In the genomic region with DNA sequence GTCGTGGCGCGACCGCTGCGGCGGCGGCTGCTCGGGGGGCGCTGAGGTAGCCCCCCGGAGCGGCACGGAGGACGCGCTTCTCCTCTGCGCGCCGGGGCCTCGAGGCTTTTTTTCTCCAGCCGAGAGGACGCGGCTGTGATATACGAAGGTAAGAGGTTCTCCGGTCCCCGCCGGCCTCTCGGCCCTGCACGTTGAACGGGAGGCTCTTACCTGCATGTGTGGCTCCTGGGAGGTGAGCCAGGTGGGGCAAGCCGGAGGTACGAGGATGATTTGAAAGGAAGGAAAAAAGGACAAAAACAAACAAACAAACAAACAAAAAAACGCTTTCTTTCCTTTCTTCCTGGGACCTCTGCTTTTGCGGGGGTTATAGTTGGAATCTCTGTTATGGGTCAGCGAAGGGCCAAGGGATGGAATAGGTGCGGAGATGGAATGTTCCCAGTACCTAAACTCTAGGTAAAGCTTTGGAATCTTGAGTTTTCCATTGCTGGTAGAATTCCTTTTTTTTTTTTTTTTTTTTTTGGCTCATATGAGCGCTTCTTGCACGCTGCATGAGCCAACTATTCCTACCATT, we compare ENCODE assay signal across 8 cellular contexts. TPM values are rescaled to one million over a fixed set of nuclear protein-coding genes. Genes with fewer than 3 reads are reported as not detected.
DNase-seq lines count a peak whose midpoint lies in the region; ATAC-seq, FAIRE-seq and TF ChIP-seq lines count a peak whose summit lies in the region.

No MANE protein-coding gene starts in this region.

- no peaks in the 10 kb centered on the region for H3K27me3 ChIP-seq in AG04450 (ENCODE audit: control insufficient read depth, insufficient read depth, low read length)
- H3K27me3 ChIP-seq in esophagus squamous epithelium: no peaks in the 10 kb centered on the region
- no peaks in the 10 kb centered on the region for H3K27me3 ChIP-seq in ovary

- H3K4me1 ChIP-seq in esophagus squamous epithelium (peaks cover 11 to 58% (median 14%) of the 10 kb centered on the region in 3 donors), ovary (ENCODE audit: insufficient read depth) (peaks cover 5% of the 10 kb centered on the region)

- H3K9me3 ChIP-seq in AG04450 (ENCODE audit: control insufficient read depth, insufficient read depth, low read length) (no peaks in the 10 kb centered on the region), esophagus squamous epithelium (no peaks in the 10 kb centered on the region), ovary (no peaks in the 10 kb centered on the region)

- H3K4me3 ChIP-seq in AG04450 (ENCODE audit: low read depth, low read length) (peak overlapping the region; percentile 87), esophagus squamous epithelium (peak overlapping the region; percentile 78 to 96 (median 92)), ovary (peak overlapping the region; percentile 81)

- ATAC-seq in GM18873 (IDR thresholded peaks at IDR 0.05; ENCODE audit: low FRiP score, unreplicated experiment) (peak; percentile 17), HG03175 (IDR thresholded peaks at IDR 0.05; ENCODE audit: unreplicated experiment) (peak; percentile 19)

- WGBS in esophagus squamous epithelium, 2 donors: 1 to 2% methylated on average over 10 to 12 of the region's 36 CpGs
- WGBS in ovary, 3 donors: 0% methylated on average over 36 of the region's 36 CpGs

- CTCF ChIA-PET in AG04450 (lab: Charles Lee): interaction anchor here (0.6 to 1.2 kb wide), 2 partner anchors 415 to 1576 kb away, joined by 3 to 8 read pairs; no protein-coding TSS in a partner anchor

- no peak for FAIRE-seq in GM19239 (lab: Jason Lieb, UNC)

- no peaks in the 10 kb centered on the region for H3K36me3 ChIP-seq in esophagus squamous epithelium
- H3K36me3 ChIP-seq in ovary: no peaks in the 10 kb centered on the region

- POLR2A ChIA-PET in AG04450 (lab: Yijun Ruan, JAX): interaction anchor here (0.7 to 1.0 kb wide), 4 partner anchors 11 to 253 kb away, joined by 3 to 4 read pairs (median 4); partner anchors contain the start of gene EPB41L5

- H3K27ac ChIP-seq in AG04450 (ENCODE audit: low read depth, low read length) (no peak overlapping the region), VCaP (peak overlapping the region; percentile 94), esophagus squamous epithelium (peak overlapping the region; percentile 93 to 97 (median 96)), ovary (peak overlapping the region; percentile 76 to 94)

- intact Hi-C loops in esophagus squamous epithelium (cut with DNase I) (no loop called here), ovary (cut with DNase I) (loop anchor here in 1 of 4 donors (10.0 kb wide), 1 partner anchor 54 kb away; no protein-coding TSS in a partner anchor)

- TF ChIP-seq CTCF in AG04450 (IDR thresholded peaks at IDR 0.05; ENCODE audit: low read depth, low read length): no peak
- TF ChIP-seq CTCF in VCaP (conservative IDR thresholded peaks at IDR 0.05): no peak
- TF ChIP-seq CTCF in esophagus squamous epithelium (IDR thresholded peaks at IDR 0.05): no peak
- no peak for TF ChIP-seq CTCF in ovary (IDR thresholded peaks at IDR 0.05)
- no peak for TF ChIP-seq CTCF in GM20000 (IDR thresholded peaks at IDR 0.05; ENCODE audit: extremely low read depth, missing control alignments)

- DNase-seq in AG04450 (ENCODE audit: low read depth, low spot score) (no peak), esophagus squamous epithelium (lab: John Stamatoyannopoulos, UW) (no peak), ovary (peak in 1 of 5 donors; percentile 56), GM20000 (ENCODE audit: low spot score) (no peak), GM19239 (ENCODE audit: insufficient read length, low spot score) (no peak)

- TF ChIP-seq POLR2A in esophagus squamous epithelium (IDR thresholded peaks at IDR 0.05) (no peak), ovary (IDR thresholded peaks at IDR 0.05) (no peak)

- no peak for TF ChIP-seq EP300 in ovary (IDR thresholded peaks at IDR 0.05)

RNA-seq across cellular contexts. Expression of gene PTPN4, which starts 0.6 kb away (rescaled TPM):
- 16.5 and 19.6 TPM in 2 replicates for polyA plus RNA-seq in AG04450 (2011; rRNA removed)
- 28.7 and 60.1 TPM in 2 replicates for polyA minus RNA-seq in AG04450 (2011; rRNA and poly(A)+ RNA removed)
- 10 to 100 TPM in 3 of 4 donors, 1 to 10 TPM in 1; 9.6 to 30.1 (median 18.4) TPM for total RNA-seq in esophagus squamous epithelium
- 10 to 100 TPM; 22.5 to 45.7 (median 36.0) TPM for total RNA-seq in ovary
- 10 to 100 TPM in 1 of 2 donors, 1 to 10 TPM in 1; 3.4 to 11.1 TPM for polyA plus RNA-seq in ovary
